ENCODE assay signal across 31 cellular contexts in genomic region chr4:112668131-112668530, GRCh38.
"Had no signal": no experiment of that assay in that cellular context is flagged by ENCODE, and none has a peak within 500 bp of the region (broad histone marks: within the 10 kb centered on the region; RNA-seq: fewer than 3 reads in every experiment).

No MANE protein-coding gene starts in this region.

- H3K36me3 ChIP-seq: lower lobe of right lung, pancreas, prostate gland, thyroid gland, upper lobe of right lung had no signal

- H3K27ac Mint-ChIP-seq: immature natural killer cell; mesothelial cell of epicardium; naive thymus-derived CD4-positive, alpha-beta T cell; natural killer cell treated with Interleukin-12 subunit alpha and Interleukin-12 subunit beta and Interleukin-15 and Interleukin-18, amount 100 ng/mL, for 72 hours; stimulated activated naive B cell treated with anti-CD40 and anti-IgM and Interleukin-4, amounts not matched to agents 10 μg/mL and 1 μg/mL and 100 μg/mL, for 72 hours had no signal

- H3K36me3 Mint-ChIP-seq: mesothelial cell of epicardium; natural killer cell treated with Interleukin-12 subunit alpha and Interleukin-12 subunit beta and Interleukin-15 and Interleukin-18, amount 100 ng/mL, for 72 hours had no signal

- H3K4me3 Mint-ChIP-seq: immature natural killer cell; mesothelial cell of epicardium; naive thymus-derived CD4-positive, alpha-beta T cell; natural killer cell treated with Interleukin-12 subunit alpha and Interleukin-12 subunit beta and Interleukin-15 and Interleukin-18, amount 100 ng/mL, for 72 hours; stimulated activated naive B cell treated with anti-CD40 and anti-IgM and Interleukin-4, amounts not matched to agents 10 μg/mL and 1 μg/mL and 100 μg/mL, for 72 hours had no signal

- H3K4me3 ChIP-seq: left lung, lower lobe of right lung, mucosa of descending colon, pancreas, prostate gland, skin epidermis, stomach, testis, thyroid gland, upper lobe of right lung had no signal

- DNase-seq: hypothalamus; immature natural killer cell; kidney; left colon; left lung; lower lobe of right lung; mammary epithelial cell; mesenchymal stem cell; mucosa of descending colon; naive thymus-derived CD4-positive, alpha-beta T cell; nucleus accumbens; pancreas; posterior cingulate gyrus; retina; right cardiac atrium; stimulated activated CD4-positive, alpha-beta T cell treated with anti-CD3 and anti-CD28 coated beads, Interleukin-12 subunit alpha, Interleukin-12 subunit beta, amount 100 ng/mL, for 4 hours; stimulated activated CD4-positive, alpha-beta T cell treated with anti-CD3 and anti-CD28 coated beads, Interleukin-15, amount 100 ng/mL, for 24 hours; stimulated activated CD4-positive, alpha-beta T cell treated with anti-CD3 and anti-CD28 coated beads, Interleukin-2, amount 100 ng/mL, for 24 hours; stimulated activated CD4-positive, alpha-beta T cell treated with anti-CD3 and anti-CD28 coated beads, Interleukin-4, amount 100 ng/mL, for 1 hour; stimulated activated naive B cell treated with anti-CD40 and anti-IgM and Interleukin-4, amounts not matched to agents 10 μg/mL and 1 μg/mL and 100 μg/mL, for 72 hours; stimulated activated naive CD8-positive, alpha-beta T cell treated with anti-CD3 and anti-CD28 coated beads, Interleukin-15, Interleukin-2, amounts not matched to agents 100 U/mL and 50 U/mL, for 24 hours; stomach; testis; thyroid gland; trophoblast cell; upper lobe of right lung had no signal

- H3K27me3 ChIP-seq: left lung, pancreas, stomach, testis, thyroid gland, upper lobe of right lung had no signal

- H3K27ac ChIP-seq: left lung, lower lobe of right lung, pancreas, prostate gland, skin epidermis, stomach, testis, thyroid gland, upper lobe of right lung had no signal

- H3K27me3 Mint-ChIP-seq: naive thymus-derived CD4-positive, alpha-beta T cell; natural killer cell treated with Interleukin-12 subunit alpha and Interleukin-12 subunit beta and Interleukin-15 and Interleukin-18, amount 100 ng/mL, for 72 hours; stimulated activated naive B cell treated with anti-CD40 and anti-IgM and Interleukin-4, amounts not matched to agents 10 μg/mL and 1 μg/mL and 100 μg/mL, for 72 hours had no signal

- H3K4me1 Mint-ChIP-seq: immature natural killer cell; mesothelial cell of epicardium; naive thymus-derived CD4-positive, alpha-beta T cell; stimulated activated naive B cell treated with anti-CD40 and anti-IgM and Interleukin-4, amounts not matched to agents 10 μg/mL and 1 μg/mL and 100 μg/mL, for 72 hours had no signal

- H3K9me3 Mint-ChIP-seq: immature natural killer cell; mesothelial cell of epicardium; naive thymus-derived CD4-positive, alpha-beta T cell; natural killer cell treated with Interleukin-12 subunit alpha and Interleukin-12 subunit beta and Interleukin-15 and Interleukin-18, amount 100 ng/mL, for 72 hours; stimulated activated naive B cell treated with anti-CD40 and anti-IgM and Interleukin-4, amounts not matched to agents 10 μg/mL and 1 μg/mL and 100 μg/mL, for 72 hours had no signal

- ATAC-seq: left colon; left lung; lower lobe of right lung; mucosa of descending colon; naive thymus-derived CD4-positive, alpha-beta T cell; natural killer cell treated with Interleukin-12 subunit alpha and Interleukin-12 subunit beta and Interleukin-15 and Interleukin-18, amount 100 ng/mL, for 72 hours; pancreas; right cardiac atrium; sciatic nerve; stimulated activated naive B cell treated with anti-CD40 and anti-IgM and Interleukin-4, amounts not matched to agents 10 μg/mL and 1 μg/mL and 100 μg/mL, for 72 hours; stimulated activated naive CD8-positive, alpha-beta T cell treated with anti-CD3 and anti-CD28 coated beads, Interleukin-15, Interleukin-2, amounts not matched to agents 100 U/mL and 50 U/mL, for 24 hours; upper lobe of right lung had no signal

- H3K4me1 ChIP-seq: left lung, lower lobe of right lung, pancreas, prostate gland, stomach, thyroid gland, upper lobe of right lung had no signal
